ENCODE assay signal across 27 cellular contexts in the genomic region with DNA sequence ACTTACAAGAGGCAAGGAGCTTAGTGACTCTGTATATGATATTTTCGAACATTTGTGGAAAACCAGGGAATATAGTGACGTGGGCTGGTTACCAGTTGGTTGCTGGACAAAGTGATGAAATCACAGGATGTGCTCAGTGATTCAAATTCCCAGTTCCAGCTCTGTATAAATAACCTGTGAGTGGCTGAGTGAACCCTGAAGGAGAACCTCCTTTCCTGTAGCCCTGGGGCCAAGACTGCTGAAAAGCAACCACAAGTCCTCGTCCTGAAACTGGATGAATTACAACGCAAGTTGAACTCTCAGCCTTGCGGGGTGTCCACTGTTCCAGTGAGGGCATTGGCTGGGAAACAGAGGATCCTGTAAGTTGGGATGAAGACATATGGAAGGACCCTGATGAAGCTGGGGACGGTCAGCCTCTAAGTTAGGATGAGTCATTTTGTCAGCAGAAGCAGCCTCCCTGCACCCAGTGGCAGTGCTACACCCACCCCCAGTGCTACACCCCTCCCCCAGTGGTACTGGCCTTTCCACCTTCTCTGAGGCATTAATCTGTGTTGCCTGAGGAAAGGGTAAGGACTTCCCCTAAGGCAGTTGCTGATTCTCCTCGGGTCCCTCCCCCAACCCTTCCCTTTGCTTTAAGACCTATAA. TPM values are rescaled to one million over a fixed set of nuclear protein-coding genes. Genes with fewer than 3 reads are reported as not detected.
DNase-seq lines count a peak whose midpoint lies in the region; ATAC-seq and TF ChIP-seq lines count a peak whose summit lies in the region.
"Had no signal": no experiment of that assay in that cellular context is flagged by ENCODE, and none has a peak within 500 bp of the region (broad histone marks: within the 10 kb centered on the region; RNA-seq: fewer than 3 reads in every experiment).

No MANE protein-coding gene starts in this region.

- H3K9me3 ChIP-seq in RWPE2 (ENCODE audit: severe bottlenecking) (no peaks in the 10 kb centered on the region), thoracic aorta (no peaks in the 10 kb centered on the region)
- H3K9me3 ChIP-seq: sigmoid colon had no signal

- POLR2A ChIA-PET in activated CD8-positive, alpha-beta T cell treated with anti-CD3 and anti-CD28 coated beads for 36 hours (lab: Charles Lee): no interaction called here
- POLR2A ChIA-PET in activated CD8-positive, alpha-beta T cell treated with anti-CD3 and anti-CD28 coated beads, Interleukin-2, amount 10 ng/mL, durations not matched to agents 7 days and 5 days (lab: Charles Lee): no interaction called here

- no peak for TF ChIP-seq CTCF in activated CD8-positive, alpha-beta T cell treated with anti-CD3 and anti-CD28 coated beads for 36 hours (IDR thresholded peaks at IDR 0.05)
- no peak for TF ChIP-seq CTCF in RWPE2 (IDR thresholded peaks at IDR 0.05; ENCODE audit: poor library complexity, severe bottlenecking)
- TF ChIP-seq CTCF in fibroblast of pulmonary artery (IDR thresholded peaks at IDR 0.05; ENCODE audit: low read length, missing control alignments): no peak
- TF ChIP-seq CTCF in thoracic aorta (IDR thresholded peaks at IDR 0.05): no peak

- H3K4me1 ChIP-seq in RWPE2 (ENCODE audit: insufficient read depth, poor library complexity, severe bottlenecking) (peaks cover 3% of the 10 kb centered on the region), thoracic aorta (ENCODE audit: control insufficient read depth in 1 of 2, low read depth in 2 of 2) (no peaks in the 10 kb centered on the region)
- H3K4me1 ChIP-seq: esophagus squamous epithelium, neural progenitor cell, sigmoid colon, stomach, tibial nerve had no signal

- no peaks in the 10 kb centered on the region for H3K4me1 Mint-ChIP-seq in activated CD8-positive, alpha-beta T cell treated with anti-CD3 and anti-CD28 coated beads for 36 hours (ENCODE audit: low read depth)
- H3K4me1 Mint-ChIP-seq in activated CD8-positive, alpha-beta T cell treated with anti-CD3 and anti-CD28 coated beads, Interleukin-2, amount 10 ng/mL, durations not matched to agents 7 days and 5 days (ENCODE audit: low read depth): no peaks in the 10 kb centered on the region
- H3K4me1 Mint-ChIP-seq in stimulated activated effector memory CD8-positive, alpha-beta T cell treated with anti-CD3 and anti-CD28 coated beads, Interleukin-12 subunit alpha, Interleukin-12 subunit beta, amount 100 ng/mL, for 72 hours: no peaks in the 10 kb centered on the region
- H3K4me1 Mint-ChIP-seq: endodermal cell, neural progenitor cell, T-cell had no signal

- H3K36me3 ChIP-seq in RWPE2 (ENCODE audit: low read depth): no peaks in the 10 kb centered on the region
- H3K36me3 ChIP-seq in thoracic aorta: no peaks in the 10 kb centered on the region
- H3K36me3 ChIP-seq: cardiac muscle cell, esophagus squamous epithelium, neural progenitor cell, sigmoid colon, stomach, tibial nerve had no signal

- H3K27ac Mint-ChIP-seq in activated CD8-positive, alpha-beta T cell treated with anti-CD3 and anti-CD28 coated beads for 36 hours: no peak overlapping the region
- no peak overlapping the region for H3K27ac Mint-ChIP-seq in activated CD8-positive, alpha-beta T cell treated with anti-CD3 and anti-CD28 coated beads, Interleukin-2, amount 10 ng/mL, durations not matched to agents 7 days and 5 days
- no peak overlapping the region for H3K27ac Mint-ChIP-seq in stimulated activated effector memory CD8-positive, alpha-beta T cell treated with anti-CD3 and anti-CD28 coated beads, Interleukin-12 subunit alpha, Interleukin-12 subunit beta, amount 100 ng/mL, for 72 hours
- H3K27ac Mint-ChIP-seq: endodermal cell, H9, neural progenitor cell, T-cell had no signal

- H3K36me3 Mint-ChIP-seq in activated CD8-positive, alpha-beta T cell treated with anti-CD3 and anti-CD28 coated beads for 36 hours (ENCODE audit: low read depth): no peaks in the 10 kb centered on the region
- no peaks in the 10 kb centered on the region for H3K36me3 Mint-ChIP-seq in activated CD8-positive, alpha-beta T cell treated with anti-CD3 and anti-CD28 coated beads, Interleukin-2, amount 10 ng/mL, durations not matched to agents 7 days and 5 days (ENCODE audit: low read depth)
- no peaks in the 10 kb centered on the region for H3K36me3 Mint-ChIP-seq in stimulated activated effector memory CD8-positive, alpha-beta T cell treated with anti-CD3 and anti-CD28 coated beads, Interleukin-12 subunit alpha, Interleukin-12 subunit beta, amount 100 ng/mL, for 72 hours
- H3K36me3 Mint-ChIP-seq: neural progenitor cell, T-cell had no signal

- no peak overlapping the region for H3K4me3 Mint-ChIP-seq in activated CD8-positive, alpha-beta T cell treated with anti-CD3 and anti-CD28 coated beads for 36 hours
- H3K4me3 Mint-ChIP-seq in activated CD8-positive, alpha-beta T cell treated with anti-CD3 and anti-CD28 coated beads, Interleukin-2, amount 10 ng/mL, durations not matched to agents 7 days and 5 days: no peak overlapping the region
- no peak overlapping the region for H3K4me3 Mint-ChIP-seq in stimulated activated effector memory CD8-positive, alpha-beta T cell treated with anti-CD3 and anti-CD28 coated beads, Interleukin-12 subunit alpha, Interleukin-12 subunit beta, amount 100 ng/mL, for 72 hours
- H3K4me3 Mint-ChIP-seq: endodermal cell, H9, neural progenitor cell, T-cell had no signal

- peaks cover 5% of the 10 kb centered on the region for H3K9me3 Mint-ChIP-seq in activated CD8-positive, alpha-beta T cell treated with anti-CD3 and anti-CD28 coated beads for 36 hours
- no peaks in the 10 kb centered on the region for H3K9me3 Mint-ChIP-seq in activated CD8-positive, alpha-beta T cell treated with anti-CD3 and anti-CD28 coated beads, Interleukin-2, amount 10 ng/mL, durations not matched to agents 7 days and 5 days (ENCODE audit: insufficient read depth)
- H3K9me3 Mint-ChIP-seq in stimulated activated effector memory CD8-positive, alpha-beta T cell treated with anti-CD3 and anti-CD28 coated beads, Interleukin-12 subunit alpha, Interleukin-12 subunit beta, amount 100 ng/mL, for 72 hours: no peaks in the 10 kb centered on the region

- no peak for DNase-seq in activated CD8-positive, alpha-beta T cell treated with anti-CD3 and anti-CD28 coated beads for 36 hours
- no peak for DNase-seq in activated CD8-positive, alpha-beta T cell treated with anti-CD3 and anti-CD28 coated beads, Interleukin-2, amount 10 ng/mL, durations not matched to agents 7 days and 5 days
- DNase-seq in RWPE2 (ENCODE audit: low spot score) (no peak), fibroblast of pulmonary artery (ENCODE audit: low read depth) (peak; percentile 51), thoracic aorta (ENCODE audit: low spot score) (no peak), NOMO-1 treated with dmso at 0.1 percent for 144 hours (lab: John Stamatoyannopoulos, UW; ENCODE audit: unreplicated experiment) (no peak)
- DNase-seq in stimulated activated effector memory CD8-positive, alpha-beta T cell treated with anti-CD3 and anti-CD28 coated beads, Interleukin-12 subunit alpha, Interleukin-12 subunit beta, amount 100 ng/mL, for 72 hours (ENCODE audit: low spot score in 2 of 2): no peak
- DNase-seq: activated CD4-positive, alpha-beta T cell treated with anti-CD3 and anti-CD28 coated beads for 1 hour; activated naive CD4-positive, alpha-beta T cell treated with Interleukin-2 at 50 U/mL for 16 hours; activated T-cell treated with anti-CD3 and anti-CD28 coated beads, Interleukin-2, amount 50 U/mL, for 48 hours; amniotic stem cell; DMS79; endodermal cell; esophagus squamous epithelium; H9; NCI-H1092 treated with DMSO at 0.1 percent for 48 hours; NCI-H2081 treated with DMSO at 0.1 percent for 48 hours; NCI-H446; sigmoid colon; stomach; T-cell had no signal

- no peak overlapping the region for H3K27ac ChIP-seq in RWPE2 (ENCODE audit: poor library complexity, severe bottlenecking)
- no peak overlapping the region for H3K27ac ChIP-seq in thoracic aorta
- H3K27ac ChIP-seq: 22Rv1, cardiac muscle cell, esophagus squamous epithelium, neural progenitor cell, sigmoid colon, stomach, tibial nerve had no signal

- H3K27me3 ChIP-seq in RWPE2 (ENCODE audit: insufficient read depth, poor library complexity, severe bottlenecking) (no peaks in the 10 kb centered on the region), thoracic aorta (replicated peaks; ENCODE audit: insufficient read depth) (no peaks in the 10 kb centered on the region)
- H3K27me3 ChIP-seq: cardiac muscle cell, neural progenitor cell, sigmoid colon, stomach, tibial nerve had no signal

- CTCF ChIA-PET in activated CD8-positive, alpha-beta T cell treated with anti-CD3 and anti-CD28 coated beads for 36 hours (lab: Charles Lee): interaction anchor here (1.3 kb wide), 1 partner anchor 66 kb away, joined by 3 read pairs; no protein-coding TSS in a partner anchor
- CTCF ChIA-PET in activated CD8-positive, alpha-beta T cell treated with anti-CD3 and anti-CD28 coated beads, Interleukin-2, amount 10 ng/mL, durations not matched to agents 7 days and 5 days (lab: Charles Lee): interaction anchor here (0.7 kb wide), 1 partner anchor 49 kb away, joined by 3 read pairs; no protein-coding TSS in a partner anchor

- intact Hi-C loops in activated CD8-positive, alpha-beta T cell treated with anti-CD3 and anti-CD28 coated beads for 36 hours (cut with micrococcal nuclease): no loop called here

- H3K4me3 ChIP-seq in RWPE2 (ENCODE audit: severe bottlenecking): no peak overlapping the region
- no peak overlapping the region for H3K4me3 ChIP-seq in fibroblast of pulmonary artery (replicated peaks; ENCODE audit: low read depth, low read length)
- H3K4me3 ChIP-seq in thoracic aorta: no peak overlapping the region
- H3K4me3 ChIP-seq: cardiac muscle cell, esophagus squamous epithelium, lung, neural progenitor cell, sigmoid colon, stomach, tibial nerve had no signal

- peak; percentile 24 for ATAC-seq in activated CD8-positive, alpha-beta T cell treated with anti-CD3 and anti-CD28 coated beads for 36 hours
- no peak for ATAC-seq in activated CD8-positive, alpha-beta T cell treated with anti-CD3 and anti-CD28 coated beads, Interleukin-2, amount 10 ng/mL, durations not matched to agents 7 days and 5 days
- ATAC-seq in RWPE2 (ENCODE audit: low read depth) (peak; percentile 40; the same call in 2 of the 3 replicates), thoracic aorta (ENCODE audit: insufficient number of reproducible peaks, low FRiP score, low read depth) (peak; percentile 7), GM21390 (IDR thresholded peaks at IDR 0.05; ENCODE audit: unreplicated experiment) (no peak)
- ATAC-seq in stimulated activated effector memory CD8-positive, alpha-beta T cell treated with anti-CD3 and anti-CD28 coated beads, Interleukin-12 subunit alpha, Interleukin-12 subunit beta, amount 100 ng/mL, for 72 hours: no peak
- ATAC-seq: T-cell had no signal

- H3K27me3 Mint-ChIP-seq in activated CD8-positive, alpha-beta T cell treated with anti-CD3 and anti-CD28 coated beads for 36 hours: no peaks in the 10 kb centered on the region
- H3K27me3 Mint-ChIP-seq in activated CD8-positive, alpha-beta T cell treated with anti-CD3 and anti-CD28 coated beads, Interleukin-2, amount 10 ng/mL, durations not matched to agents 7 days and 5 days (ENCODE audit: low read depth): no peaks in the 10 kb centered on the region
- H3K27me3 Mint-ChIP-seq: T-cell had no signal

RNA-seq across cellular contexts. Expression of a gene that starts 22.0 kb away (rescaled TPM):
- 100 to 1,000 TPM; 133 to 138 TPM for total RNA-seq in activated CD8-positive, alpha-beta T cell treated with anti-CD3 and anti-CD28 coated beads for 36 hours
- 100 to 1,000 TPM; 142 to 145 TPM for total RNA-seq in activated CD8-positive, alpha-beta T cell treated with anti-CD3 and anti-CD28 coated beads, Interleukin-2, amount 10 ng/mL, durations not matched to agents 7 days and 5 days
- 100 to 1,000 TPM; 498 to 842 TPM for total RNA-seq in thoracic aorta

RNA-seq across cellular contexts. Expression of a gene that starts 45.4 kb away (rescaled TPM):
- total RNA-seq in activated CD8-positive, alpha-beta T cell treated with anti-CD3 and anti-CD28 coated beads for 36 hours: 10 to 100 TPM; 36.2 to 38.9 TPM
- 10 to 100 TPM; 45.3 to 49.4 TPM for total RNA-seq in activated CD8-positive, alpha-beta T cell treated with anti-CD3 and anti-CD28 coated beads, Interleukin-2, amount 10 ng/mL, durations not matched to agents 7 days and 5 days
- 10 to 100 TPM; 31.6 to 57.9 TPM for total RNA-seq in thoracic aorta

RNA-seq across cellular contexts. Expression of a gene that starts 53.3 kb away (rescaled TPM):
- total RNA-seq in activated CD8-positive, alpha-beta T cell treated with anti-CD3 and anti-CD28 coated beads for 36 hours: 1 to 10 TPM; 3.1 to 4.9 TPM
- 10 to 100 TPM; 39.7 to 47.0 TPM for total RNA-seq in activated CD8-positive, alpha-beta T cell treated with anti-CD3 and anti-CD28 coated beads, Interleukin-2, amount 10 ng/mL, durations not matched to agents 7 days and 5 days
- 1 to 10 TPM; 2.5 to 6.9 TPM for total RNA-seq in thoracic aorta
- total RNA-seq: endodermal cell, H9 had no signal

RNA-seq across cellular contexts. Expression of a gene that starts 53.4 kb away (rescaled TPM):
- total RNA-seq in activated CD8-positive, alpha-beta T cell treated with anti-CD3 and anti-CD28 coated beads for 36 hours: 1 to 10 TPM; 2.1 to 2.2 TPM
- total RNA-seq in activated CD8-positive, alpha-beta T cell treated with anti-CD3 and anti-CD28 coated beads, Interleukin-2, amount 10 ng/mL, durations not matched to agents 7 days and 5 days: 10 to 100 TPM; 37.1 to 43.2 TPM
- total RNA-seq in thoracic aorta: 1 to 10 TPM; 1.1 to 4.3 TPM
- total RNA-seq: H9 had no signal

Comparison
In these comparisons a context has a peak if more than half of its experiments do, and no peak if none do; other contexts are left out.
1. ATAC-seq: peak in activated CD8-positive, alpha-beta T cell treated with anti-CD3 and anti-CD28 coated beads for 36 hours (single experiment), RWPE2 (single experiment) and thoracic aorta (single experiment); none in activated CD8-positive, alpha-beta T cell treated with anti-CD3 and anti-CD28 coated beads, Interleukin-2, amount 10 ng/mL, durations not matched to agents 7 days and 5 days (single experiment), GM21390 (single experiment) and stimulated activated effector memory CD8-positive, alpha-beta T cell treated with anti-CD3 and anti-CD28 coated beads, Interleukin-12 subunit alpha, Interleukin-12 subunit beta, amount 100 ng/mL, for 72 hours (single experiment).
2. RNA of a gene that starts 53.3 kb away (total RNA-seq): 39.7 to 47.0 TPM in activated CD8-positive, alpha-beta T cell treated with anti-CD3 and anti-CD28 coated beads, Interleukin-2, amount 10 ng/mL, durations not matched to agents 7 days and 5 days; 2.5 to 6.9 TPM in thoracic aorta and 3.1 to 4.9 TPM in activated CD8-positive, alpha-beta T cell treated with anti-CD3 and anti-CD28 coated beads for 36 hours; every median in the first group is over 4 times any median in the second.